2 cellular contexts compared by ENCODE assay signal in the genomic region with DNA sequence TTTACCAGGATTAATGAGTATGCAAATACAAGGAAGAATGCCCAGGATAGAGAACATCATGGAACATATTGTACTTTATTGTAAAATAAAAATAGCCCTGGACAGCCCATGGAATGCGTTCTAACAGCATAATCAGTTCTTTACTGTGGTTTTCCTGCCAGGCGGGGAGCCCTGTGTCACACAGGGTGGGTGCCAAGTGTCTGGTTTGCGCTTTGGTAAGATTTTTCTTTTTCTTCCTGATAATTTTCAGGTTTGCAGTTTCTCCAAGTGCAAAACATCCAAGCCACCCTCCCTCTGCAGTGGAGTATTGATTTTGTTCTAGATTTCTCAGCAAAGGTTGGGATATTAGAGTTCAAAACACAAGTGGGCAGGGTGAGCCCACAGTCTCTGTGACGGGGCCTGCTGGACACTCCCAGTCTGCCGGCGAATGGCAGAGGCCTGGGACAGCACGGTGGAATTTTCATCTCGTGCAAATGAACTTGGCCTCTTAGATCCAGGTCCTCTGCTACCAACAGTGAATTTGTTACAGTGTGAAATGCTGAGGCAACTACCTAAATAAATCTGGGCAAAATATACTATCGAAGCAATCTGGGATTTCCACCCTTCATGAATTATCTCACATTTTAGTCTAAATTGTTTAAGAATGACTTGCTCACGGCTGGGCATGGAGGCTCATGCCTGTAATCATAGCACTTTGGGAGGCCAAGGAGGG.
TF ChIP-seq lines count a peak whose summit lies in the region.

No MANE protein-coding gene starts in this region.

TF ChIP-seq in SK-N-SH treated with all-trans-retinoic acid at 6 μM for 48 hours, 23 proteins besides CTCF, POLR2A, EP300 and RAD21 (continued from another document):
- TF ChIP-seq ESRRG (CRISPR knock-in tag; IDR thresholded peaks at IDR 0.05) (no peak), ZNF70 (CRISPR knock-in tag; IDR thresholded peaks at IDR 0.05) (no peak), OSR1 (CRISPR knock-in tag; IDR thresholded peaks at IDR 0.05) (no peak), ISL1 (CRISPR knock-in tag; IDR thresholded peaks at IDR 0.05) (no peak), PPARA (CRISPR knock-in tag; IDR thresholded peaks at IDR 0.05; ENCODE audit: borderline replicate concordance) (no peak), TCF4 (CRISPR knock-in tag; IDR thresholded peaks at IDR 0.05; ENCODE audit: borderline replicate concordance) (no peak), ZFP30 (CRISPR knock-in tag; IDR thresholded peaks at IDR 0.05) (no peak)
- TF ChIP-seq, protein P1, sequence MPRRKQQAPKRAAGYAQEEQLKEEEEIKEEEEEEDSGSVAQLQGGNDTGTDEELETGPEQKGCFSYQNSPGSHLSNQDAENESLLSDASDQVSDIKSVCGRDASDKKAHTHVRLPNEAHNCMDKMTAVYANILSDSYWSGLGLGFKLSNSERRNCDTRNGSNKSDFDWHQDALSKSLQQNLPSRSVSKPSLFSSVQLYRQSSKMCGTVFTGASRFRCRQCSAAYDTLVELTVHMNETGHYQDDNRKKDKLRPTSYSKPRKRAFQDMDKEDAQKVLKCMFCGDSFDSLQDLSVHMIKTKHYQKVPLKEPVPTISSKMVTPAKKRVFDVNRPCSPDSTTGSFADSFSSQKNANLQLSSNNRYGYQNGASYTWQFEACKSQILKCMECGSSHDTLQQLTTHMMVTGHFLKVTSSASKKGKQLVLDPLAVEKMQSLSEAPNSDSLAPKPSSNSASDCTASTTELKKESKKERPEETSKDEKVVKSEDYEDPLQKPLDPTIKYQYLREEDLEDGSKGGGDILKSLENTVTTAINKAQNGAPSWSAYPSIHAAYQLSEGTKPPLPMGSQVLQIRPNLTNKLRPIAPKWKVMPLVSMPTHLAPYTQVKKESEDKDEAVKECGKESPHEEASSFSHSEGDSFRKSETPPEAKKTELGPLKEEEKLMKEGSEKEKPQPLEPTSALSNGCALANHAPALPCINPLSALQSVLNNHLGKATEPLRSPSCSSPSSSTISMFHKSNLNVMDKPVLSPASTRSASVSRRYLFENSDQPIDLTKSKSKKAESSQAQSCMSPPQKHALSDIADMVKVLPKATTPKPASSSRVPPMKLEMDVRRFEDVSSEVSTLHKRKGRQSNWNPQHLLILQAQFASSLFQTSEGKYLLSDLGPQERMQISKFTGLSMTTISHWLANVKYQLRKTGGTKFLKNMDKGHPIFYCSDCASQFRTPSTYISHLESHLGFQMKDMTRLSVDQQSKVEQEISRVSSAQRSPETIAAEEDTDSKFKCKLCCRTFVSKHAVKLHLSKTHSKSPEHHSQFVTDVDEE (CRISPR knock-in tag; IDR thresholded peaks at IDR 0.05) = no peak
- TF ChIP-seq, protein P2, sequence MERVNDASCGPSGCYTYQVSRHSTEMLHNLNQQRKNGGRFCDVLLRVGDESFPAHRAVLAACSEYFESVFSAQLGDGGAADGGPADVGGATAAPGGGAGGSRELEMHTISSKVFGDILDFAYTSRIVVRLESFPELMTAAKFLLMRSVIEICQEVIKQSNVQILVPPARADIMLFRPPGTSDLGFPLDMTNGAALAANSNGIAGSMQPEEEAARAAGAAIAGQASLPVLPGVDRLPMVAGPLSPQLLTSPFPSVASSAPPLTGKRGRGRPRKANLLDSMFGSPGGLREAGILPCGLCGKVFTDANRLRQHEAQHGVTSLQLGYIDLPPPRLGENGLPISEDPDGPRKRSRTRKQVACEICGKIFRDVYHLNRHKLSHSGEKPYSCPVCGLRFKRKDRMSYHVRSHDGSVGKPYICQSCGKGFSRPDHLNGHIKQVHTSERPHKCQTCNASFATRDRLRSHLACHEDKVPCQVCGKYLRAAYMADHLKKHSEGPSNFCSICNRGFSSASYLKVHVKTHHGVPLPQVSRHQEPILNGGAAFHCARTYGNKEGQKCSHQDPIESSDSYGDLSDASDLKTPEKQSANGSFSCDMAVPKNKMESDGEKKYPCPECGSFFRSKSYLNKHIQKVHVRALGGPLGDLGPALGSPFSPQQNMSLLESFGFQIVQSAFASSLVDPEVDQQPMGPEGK (CRISPR knock-in tag; IDR thresholded peaks at IDR 0.05; ENCODE audit: borderline replicate concordance) = no peak
- TF ChIP-seq, protein P3, sequence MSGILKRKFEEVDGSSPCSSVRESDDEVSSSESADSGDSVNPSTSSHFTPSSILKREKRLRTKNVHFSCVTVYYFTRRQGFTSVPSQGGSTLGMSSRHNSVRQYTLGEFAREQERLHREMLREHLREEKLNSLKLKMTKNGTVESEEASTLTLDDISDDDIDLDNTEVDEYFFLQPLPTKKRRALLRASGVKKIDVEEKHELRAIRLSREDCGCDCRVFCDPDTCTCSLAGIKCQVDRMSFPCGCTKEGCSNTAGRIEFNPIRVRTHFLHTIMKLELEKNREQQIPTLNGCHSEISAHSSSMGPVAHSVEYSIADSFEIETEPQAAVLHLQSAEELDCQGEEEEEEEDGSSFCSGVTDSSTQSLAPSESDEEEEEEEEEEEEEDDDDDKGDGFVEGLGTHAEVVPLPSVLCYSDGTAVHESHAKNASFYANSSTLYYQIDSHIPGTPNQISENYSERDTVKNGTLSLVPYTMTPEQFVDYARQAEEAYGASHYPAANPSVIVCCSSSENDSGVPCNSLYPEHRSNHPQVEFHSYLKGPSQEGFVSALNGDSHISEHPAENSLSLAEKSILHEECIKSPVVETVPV (CRISPR knock-in tag; IDR thresholded peaks at IDR 0.05) = no peak

TF ChIP-seq in endothelial cell of umbilical vein, 7 proteins besides CTCF, POLR2A, EP300 and RAD21 (continued from another document):
- TF ChIP-seq FOS (IDR thresholded peaks at IDR 0.05; ENCODE audit: borderline replicate concordance, insufficient read depth, low read length) = peak; percentile 7
